In genomic region chr19:46728693-46729339, GRCh38 we compare ENCODE assay signal across 8 cellular contexts.
DNase-seq lines count a peak whose midpoint lies in the region; ATAC-seq and TF ChIP-seq lines count a peak whose summit lies in the region.

No MANE protein-coding gene starts in this region.

- H3K27ac Mint-ChIP-seq in nephron progenitor cell, result peak overlapping the region; percentile 21
- peak overlapping the region in 1 of 2 donors; percentile 43 for H3K27ac Mint-ChIP-seq in stimulated activated naive CD8-positive, alpha-beta T cell treated with anti-CD3 and anti-CD28 coated beads, Interleukin-15, amount 100 ng/mL, for 72 hours

- H3K36me3 Mint-ChIP-seq in nephron progenitor cell (ENCODE audit: low read depth), result peaks cover 51% of the 10 kb centered on the region

- TF ChIP-seq CTCF in nephron progenitor cell (IDR thresholded peaks at IDR 0.05), result peak; percentile 89

- TF ChIP-seq POLR2A in erythroblast (IDR thresholded peaks at IDR 0.05; ENCODE audit: low read length), result no peak

- H3K4me1 Mint-ChIP-seq in nephron progenitor cell, result peaks cover 30% of the 10 kb centered on the region
- peaks cover 58% of the 10 kb centered on the region for H3K4me1 Mint-ChIP-seq in stimulated activated naive CD8-positive, alpha-beta T cell treated with anti-CD3 and anti-CD28 coated beads, Interleukin-15, amount 100 ng/mL, for 72 hours

- no peaks in the 10 kb centered on the region for H3K9me3 Mint-ChIP-seq in nephron progenitor cell
- no peaks in the 10 kb centered on the region for H3K9me3 Mint-ChIP-seq in stimulated activated naive CD8-positive, alpha-beta T cell treated with anti-CD3 and anti-CD28 coated beads, Interleukin-15, amount 100 ng/mL, for 72 hours

- peak; percentile 9 to 29 (median 27) for DNase-seq in NCI-H1417 (lab: John Stamatoyannopoulos, UW)
- DNase-seq in NCI-H1417 treated with DMSO at 0.1 percent for 48 hours (lab: John Stamatoyannopoulos, UW), result no peak
- peak; percentile 51 for DNase-seq in NCI-H69 (lab: John Stamatoyannopoulos, UW)
- DNase-seq in activated T-cell treated with anti-CD3 and anti-CD28 coated beads for 24 hours (ENCODE audit: low read depth), result peak; percentile 67
- peak; percentile 78 to 89 for DNase-seq in erythroblast (lab: John Stamatoyannopoulos, UW)
- DNase-seq in nephron progenitor cell, result peak; percentile 84
- peak; percentile 76 to 79 for DNase-seq in stimulated activated naive CD8-positive, alpha-beta T cell treated with anti-CD3 and anti-CD28 coated beads, Interleukin-15, amount 100 ng/mL, for 72 hours
- DNase-seq in SKM-1 treated with dmso at 0.1 percent for 144 hours (lab: John Stamatoyannopoulos, UW; ENCODE audit: unreplicated experiment), result no peak

- peak; percentile 91 for ATAC-seq in stimulated activated naive CD8-positive, alpha-beta T cell treated with anti-CD3 and anti-CD28 coated beads, Interleukin-15, amount 100 ng/mL, for 72 hours

- H3K4me3 Mint-ChIP-seq in nephron progenitor cell, result no peak overlapping the region
- H3K4me3 Mint-ChIP-seq in stimulated activated naive CD8-positive, alpha-beta T cell treated with anti-CD3 and anti-CD28 coated beads, Interleukin-15, amount 100 ng/mL, for 72 hours, result no peak overlapping the region

- H3K27me3 Mint-ChIP-seq in nephron progenitor cell (ENCODE audit: low read depth, poor library complexity), result no peaks in the 10 kb centered on the region
- H3K27me3 Mint-ChIP-seq in stimulated activated naive CD8-positive, alpha-beta T cell treated with anti-CD3 and anti-CD28 coated beads, Interleukin-15, amount 100 ng/mL, for 72 hours, result no peaks in the 10 kb centered on the region

Comparison
In these comparisons a context has a peak if more than half of its experiments do, and no peak if none do; other contexts are left out.
1. DNase-seq: peak in NCI-H1417 (3 of 3), NCI-H69 (single experiment), activated T-cell treated with anti-CD3 and anti-CD28 coated beads for 24 hours (single experiment), erythroblast (2 of 2), nephron progenitor cell (single experiment) and stimulated activated naive CD8-positive, alpha-beta T cell treated with anti-CD3 and anti-CD28 coated beads, Interleukin-15, amount 100 ng/mL, for 72 hours (2 of 2); none in NCI-H1417 treated with DMSO at 0.1 percent for 48 hours (single experiment) and SKM-1 treated with dmso at 0.1 percent for 144 hours (single experiment).